ENCODE assay signal across 30 cellular contexts in the genomic region with DNA sequence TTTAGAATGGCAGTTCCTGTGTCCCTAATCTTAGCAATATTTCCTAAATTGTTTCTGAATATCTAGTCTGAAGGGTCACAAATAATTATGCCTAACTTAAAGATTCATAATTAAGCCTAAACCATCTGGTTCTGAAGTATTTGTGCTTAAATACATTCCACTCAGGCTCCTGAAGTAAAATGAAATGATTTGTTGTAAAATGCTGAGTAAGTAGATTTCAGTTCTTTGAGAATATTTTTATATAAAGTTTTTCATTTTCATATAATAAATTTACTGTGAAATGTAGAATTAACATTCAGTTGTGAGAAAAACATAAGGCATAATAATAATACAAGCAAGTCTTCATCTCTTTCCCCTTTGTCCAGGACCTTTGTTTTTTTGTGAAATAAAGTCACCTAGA.
"Had no signal": no experiment of that assay in that cellular context is flagged by ENCODE, and none has a peak within 500 bp of the region (broad histone marks: within the 10 kb centered on the region; RNA-seq: fewer than 3 reads in every experiment).

No MANE protein-coding gene starts in this region.

- H3K4me3 ChIP-seq: ovary, psoas muscle, skin epidermis, smooth muscle cell, spleen, suprapubic skin, testis, tibial artery, transverse colon, upper lobe of right lung, uterus had no signal

- H3K9me3 ChIP-seq: neutrophil, ovary, testis, tibial artery, transverse colon, upper lobe of right lung, uterus had no signal

- ATAC-seq: naive thymus-derived CD8-positive, alpha-beta T cell; natural killer cell treated with Interleukin-12 subunit alpha and Interleukin-12 subunit beta and Interleukin-15 and Interleukin-18, amount 100 ng/mL, for 72 hours; psoas muscle; right cardiac atrium; sciatic nerve; stimulated activated memory B cell treated with anti-CD40 and anti-IgM and Interleukin-4, amounts not matched to agents 10 μg/mL and 1 μg/mL and 100 μg/mL, for 72 hours; stimulated activated naive CD8-positive, alpha-beta T cell treated with anti-CD3 and anti-CD28 coated beads, Interleukin-15, amount 100 ng/mL, for 72 hours; stimulated activated naive CD8-positive, alpha-beta T cell treated with anti-CD3 and anti-CD28 coated beads, Interleukin-15, Interleukin-2, amounts not matched to agents 100 U/mL and 50 U/mL, for 24 hours; upper lobe of right lung had no signal

- H3K27ac ChIP-seq: neutrophil, ovary, parathyroid adenoma, psoas muscle, skin epidermis, spleen, suprapubic skin, testis, tibial artery, transverse colon, upper lobe of right lung, uterus had no signal

- H3K27me3 ChIP-seq: neutrophil, ovary, spleen, suprapubic skin, testis, tibial artery, transverse colon, upper lobe of right lung, uterus had no signal

- H3K9ac ChIP-seq: parathyroid adenoma had no signal

- H2AFZ ChIP-seq: parathyroid adenoma had no signal

- H3K4me2 ChIP-seq: smooth muscle cell had no signal

- H3K79me2 ChIP-seq: parathyroid adenoma had no signal

- H3K36me3 ChIP-seq: neutrophil, ovary, spleen, suprapubic skin, tibial artery, transverse colon, upper lobe of right lung, uterus had no signal

- DNase-seq: naive thymus-derived CD8-positive, alpha-beta T cell; nephron progenitor cell; occipital lobe; ovary; posterior cingulate gyrus; psoas muscle; right cardiac atrium; spleen; stimulated activated CD4-positive, alpha-beta T cell treated with anti-CD3 and anti-CD28 coated beads, Interleukin-12 subunit alpha, Interleukin-12 subunit beta, amount 100 ng/mL, for 4 hours; stimulated activated CD4-positive, alpha-beta T cell treated with anti-CD3 and anti-CD28 coated beads, Interleukin-1b, Interleukin-23, amount 100 ng/mL, for 48 hours; stimulated activated CD4-positive, alpha-beta T cell treated with anti-CD3 and anti-CD28 coated beads, Interleukin-4, amount 100 ng/mL, for 1 hour; stimulated activated CD4-positive, alpha-beta T cell treated with anti-CD3 and anti-CD28 coated beads, Interleukin-4, amount 100 ng/mL, for 4 hours; stimulated activated CD8-positive, alpha-beta memory T cell treated with anti-CD3 and anti-CD28 coated beads, Interleukin-4, amount 100 ng/mL, for 48 hours; stimulated activated naive CD4-positive, alpha-beta T cell; stimulated activated naive CD8-positive, alpha-beta T cell treated with anti-CD3 and anti-CD28 coated beads, Interleukin-15, amount 100 ng/mL, for 72 hours; stimulated activated naive CD8-positive, alpha-beta T cell treated with anti-CD3 and anti-CD28 coated beads, Interleukin-15, Interleukin-2, amounts not matched to agents 100 U/mL and 50 U/mL, for 24 hours; substantia nigra; testis; tibial artery; transverse colon; upper lobe of right lung; uterus had no signal

- H3K4me1 ChIP-seq: parathyroid adenoma, psoas muscle, spleen, suprapubic skin, testis, tibial artery, transverse colon, upper lobe of right lung, uterus had no signal
